In the genomic region with DNA sequence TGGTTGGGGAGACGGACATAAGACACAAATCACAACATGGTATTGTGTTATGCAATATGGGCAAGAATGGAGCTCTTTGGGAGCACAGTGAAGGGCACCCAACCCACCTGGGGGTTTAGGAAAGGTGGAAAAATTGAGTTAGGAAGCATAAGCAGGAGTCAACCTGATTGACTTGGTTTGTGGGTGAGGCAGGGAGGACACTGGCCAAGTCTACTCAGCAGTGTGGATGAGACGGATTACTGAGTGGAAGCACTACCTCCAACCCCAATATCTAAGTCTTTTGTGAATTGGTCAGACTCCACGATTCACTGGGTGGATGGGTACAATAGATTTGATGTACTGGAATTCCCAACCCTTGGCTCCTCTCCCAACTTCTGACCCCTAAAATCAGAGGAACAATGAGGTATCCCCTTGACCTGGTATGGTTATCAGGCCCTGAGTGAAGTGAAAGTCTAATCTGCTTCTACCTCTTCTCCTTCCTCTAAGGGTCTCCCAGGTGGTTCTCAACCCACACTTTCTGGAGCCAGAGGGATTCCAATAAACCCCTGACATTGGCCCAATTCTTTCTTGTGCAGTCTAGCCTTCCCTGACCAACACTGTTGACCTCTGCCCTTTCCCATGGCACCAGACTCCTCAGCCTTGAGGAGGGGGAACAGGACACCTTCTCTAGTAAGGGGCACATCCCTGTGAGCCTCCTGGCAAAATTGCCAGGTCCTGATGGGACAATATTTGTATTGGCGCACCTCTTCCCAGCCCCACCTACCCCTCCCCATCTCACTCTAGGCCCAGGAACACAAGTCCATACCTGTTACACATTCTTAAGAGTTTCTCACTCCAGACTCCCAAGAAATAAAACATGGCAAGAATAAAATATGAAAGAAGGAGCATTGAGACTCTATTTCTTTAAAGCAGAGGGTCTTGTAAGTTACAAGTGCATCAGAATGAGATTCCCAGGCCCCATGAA, we compare ENCODE assay signal across 14 cellular contexts. TPM values are rescaled to one million over a fixed set of nuclear protein-coding genes. Genes with fewer than 3 reads are reported as not detected.
A peak's percentile ranks its signal among the peaks of the same experiment; 100 is the strongest.
DNase-seq lines count a peak whose midpoint lies in the region; ATAC-seq and TF ChIP-seq lines count a peak whose summit lies in the region.
"Had no signal": no experiment of that assay in that cellular context is flagged by ENCODE, and none has a peak within 500 bp of the region (broad histone marks: within the 10 kb centered on the region; RNA-seq: fewer than 3 reads in every experiment).

No MANE protein-coding gene starts in this region.

- H3K36me3 Mint-ChIP-seq in H9 (ENCODE audit: insufficient read depth in 1 of 3, low read depth in 3 of 3) (peaks cover 18 to 28% (median 26%) of the 10 kb centered on the region in 3 experiments), MCF 10A (ENCODE audit: insufficient read depth, unreplicated experiment) (peaks cover 70% of the 10 kb centered on the region)

- H3K14ac ChIP-seq in H9 (ENCODE audit: insufficient read depth, low read length) = no peak overlapping the region

- H4K20me1 ChIP-seq in H9 (ENCODE audit: control insufficient read depth, insufficient read depth, insufficient read length) = no peaks in the 10 kb centered on the region

- peaks cover 12% of the 10 kb centered on the region for H3K23me2 ChIP-seq in H9 (ENCODE audit: insufficient read length, low read depth, low read length, poor library complexity, severe bottlenecking)

- peak overlapping the region in 2 of 3 experiments; percentile 4 to 13; a peak in 1 of 7 replicates for H3K27ac Mint-ChIP-seq in H9
- peak overlapping the region; percentile 93 for H3K27ac Mint-ChIP-seq in MCF 10A (ENCODE audit: low read depth, unreplicated experiment)
- H3K27ac Mint-ChIP-seq: nephron progenitor cell, T-helper 17 cell had no signal

- H3K27me3 Mint-ChIP-seq in H9 (ENCODE audit: low read depth) (peaks cover 27% of the 10 kb centered on the region), MCF 10A (ENCODE audit: insufficient read depth, unreplicated experiment) (peaks cover 20% of the 10 kb centered on the region)

- H4K5ac ChIP-seq in H9 (ENCODE audit: insufficient read length, low read depth, low read length) = no peak overlapping the region

- POLR2A ChIA-PET in MCF 10A (lab: Yijun Ruan, JAX) = interaction anchor here (0.6 to 15.2 kb wide), 14 partner anchors 9 to 293 kb away, joined by 3 to 626 read pairs (median 4); a partner anchor contains a TSS

- no peak overlapping the region for H4K8ac ChIP-seq in H9 (replicated peaks; ENCODE audit: insufficient read length, low read depth, low read length)

- DNase-seq in H9 (peak; percentile 64), MCF 10A (ENCODE audit: unreplicated experiment) (peak; percentile 60), mucosa of descending colon (no peak), SK-N-DZ (ENCODE audit: low spot score) (no peak), left ventricle myocardium superior (no peak), hippocampal formation (lab: John Stamatoyannopoulos, UW) (no peak), amygdala (lab: John Stamatoyannopoulos, UW) (no peak)
- DNase-seq: activated CD8-positive, alpha-beta memory T cell treated with anti-CD3 and anti-CD28 coated beads for 24 hours; Kasumi-1; left colon; NCI-H2029 treated with DMSO at 0.1 percent for 48 hours; nephron progenitor cell; T-helper 17 cell had no signal

- H3K4me2 ChIP-seq in H9 (ENCODE audit: insufficient read depth, insufficient read length, low read length) = no peak overlapping the region

- H2BK15ac ChIP-seq in H9 (ENCODE audit: low read depth, low read length) = no peak overlapping the region

- no peaks in the 10 kb centered on the region for H3K79me2 ChIP-seq in H9 (ENCODE audit: insufficient read depth, low read length)

- H2AK5ac ChIP-seq in H9 (ENCODE audit: insufficient read length, low read length) = no peak overlapping the region

- H3K4me1 Mint-ChIP-seq in H9 = peaks cover 31 to 34% of the 10 kb centered on the region in 2 experiments
- peaks cover 35% of the 10 kb centered on the region for H3K4me1 Mint-ChIP-seq in MCF 10A (ENCODE audit: insufficient read depth, unreplicated experiment)

- no peak overlapping the region for H3K4me3 Mint-ChIP-seq in H9
- no peak overlapping the region for H3K4me3 Mint-ChIP-seq in MCF 10A (ENCODE audit: unreplicated experiment)
- H3K4me3 Mint-ChIP-seq: nephron progenitor cell, T-helper 17 cell had no signal

- no peak overlapping the region for H3T11ph ChIP-seq in H9 (ENCODE audit: low read length)

- H3K36me3 ChIP-seq in mucosa of descending colon (ENCODE audit: low read depth) = no peaks in the 10 kb centered on the region

- H3K4me3 ChIP-seq in mucosa of descending colon = no peak overlapping the region

- H3K9ac ChIP-seq in H9 (ENCODE audit: extremely low read depth, insufficient read length, low read length) = no peak overlapping the region

- no peak overlapping the region for H2BK120ac ChIP-seq in H9 (ENCODE audit: low read depth, low read length, poor library complexity, severe bottlenecking)

- H3K4me1 ChIP-seq in H9 (ENCODE audit: insufficient read depth, low read length) (0 out of 2 replicates have a peak, but pooled peaks cover 1% of the 10 kb centered on the region), mucosa of descending colon (ENCODE audit: low read depth) (peaks cover 10% of the 10 kb centered on the region)

- WGBS in H9 (ENCODE audit: extremely low coverage, insufficient read length, low lambda C conversion rate) = no CpG with 5 or more reads among the region's 4 CpGs

- H3K9me3 ChIP-seq in H9 (ENCODE audit: control insufficient read depth, low read depth, low read length) (no peaks in the 10 kb centered on the region), mucosa of descending colon (no peaks in the 10 kb centered on the region)

- no peak overlapping the region for H3K18ac ChIP-seq in H9 (ENCODE audit: insufficient read length, low read depth, low read length)

- no peaks in the 10 kb centered on the region for H3K79me1 ChIP-seq in H9 (ENCODE audit: insufficient read depth, low read depth, low read length, poor library complexity, severe bottlenecking)

- TF ChIP-seq CTCF in 22Rv1 (IDR thresholded peaks at IDR 0.05) (no peak), H9 (conservative IDR thresholded peaks at IDR 0.05) (no peak), MCF 10A (IDR thresholded peaks at IDR 0.05; ENCODE audit: unreplicated experiment) (no peak), mucosa of descending colon (IDR thresholded peaks at IDR 0.05) (no peak)

- no peak overlapping the region for H3K56ac ChIP-seq in H9 (ENCODE audit: insufficient read length, low read depth, low read length)

- H4K91ac ChIP-seq in H9 (ENCODE audit: insufficient read length, low read depth, low read length) = no peak overlapping the region

- no peak overlapping the region for H3K4ac ChIP-seq in H9 (ENCODE audit: low read depth, low read length)

- no TSS peak for BruUV-seq in MCF 10A (replicated peaks; lab: Mats Ljungman, UMichigan)

- no peaks in the 10 kb centered on the region; the same call in 1 of the 2 replicates for H3K27me3 ChIP-seq in H9 (ENCODE audit: insufficient read depth, low read length)

- no peak overlapping the region for H2BK12ac ChIP-seq in H9 (ENCODE audit: insufficient read length, low read depth, low read length)

- H3K9me3 Mint-ChIP-seq in H9 (peaks cover 0 to 11% of the 10 kb centered on the region in 2 experiments; a peak in 2 of 5 replicates), MCF 10A (ENCODE audit: unreplicated experiment) (no peaks in the 10 kb centered on the region)
- H3K9me3 Mint-ChIP-seq: nephron progenitor cell had no signal

- H2BK5ac ChIP-seq in H9 (ENCODE audit: insufficient read length, low read length) = no peak overlapping the region

- H3K27ac ChIP-seq in 22Rv1 = peak overlapping the region; percentile 36
- H3K27ac ChIP-seq in H9 (ENCODE audit: insufficient read length, low read depth, low read length) = no peak overlapping the region

- peak; percentile 6 for ATAC-seq in mucosa of descending colon
- no peak for ATAC-seq in left ventricle myocardium superior
- ATAC-seq: left colon, T-helper 17 cell had no signal

- no peak overlapping the region for H2AFZ ChIP-seq in H9 (ENCODE audit: low read length)

- H3K23ac ChIP-seq in H9 (ENCODE audit: insufficient read length, low read depth, low read length) = no peak overlapping the region

- intact Hi-C loops in MCF 10A (cut with micrococcal nuclease) = no loop called here
- intact Hi-C loops in mucosa of descending colon (cut with DNase I, micrococcal nuclease) = no loop called here
- intact Hi-C loops in left ventricle myocardium superior (cut with micrococcal nuclease) = no loop called here

- CTCF ChIA-PET in MCF 10A (lab: Yijun Ruan, JAX) = interaction anchor here (0.5 to 4.2 kb wide), 5 partner anchors 20 to 77 kb away, joined by 3 to 37 read pairs (median 3); no protein-coding TSS in a partner anchor

- no peak overlapping the region for H2BK20ac ChIP-seq in H9 (ENCODE audit: low read depth, low read length, poor library complexity, severe bottlenecking)

RNA-seq across cellular contexts. Expression of a gene that starts 5.3 kb away (rescaled TPM):
- total RNA-seq in H9 (2021) (76.6 and 83.3 TPM in 2 replicates), MCF 10A (2022) (92.3 and 189 TPM in 2 replicates), mucosa of descending colon (10 to 100 TPM; 16.8 to 90.0 (median 23.5) TPM), left ventricle myocardium superior (6.4 TPM)
- polyA plus RNA-seq in SK-N-DZ (2014; cell fraction: cytosol; rRNA removed) = 1.2 and 3.4 TPM in 2 replicates
- 3.8 and 16.0 TPM in 2 replicates for polyA plus RNA-seq in SK-N-DZ (2014; cell fraction: nucleus; rRNA removed)

RNA-seq across cellular contexts. Expression of a gene that starts 31.7 kb away (rescaled TPM):
- total RNA-seq in H9 (2021) = 44.3 and 49.0 TPM in 2 replicates
- 0.77 and 0.81 TPM in 2 replicates for total RNA-seq in MCF 10A (2022)
- 10 to 100 TPM in 1 of 3 donors, 1 to 10 TPM in 2; 1.0 to 16.3 (median 2.7) TPM for total RNA-seq in mucosa of descending colon
- 51.3 and 58.0 TPM in 2 replicates for polyA plus RNA-seq in SK-N-DZ (2014; cell fraction: cytosol; rRNA removed)
- 89.2 and 92.7 TPM in 2 replicates for polyA plus RNA-seq in SK-N-DZ (2014; cell fraction: nucleus; rRNA removed)
- total RNA-seq in left ventricle myocardium superior = 6.3 TPM

Comparison
In these comparisons a context has a peak if more than half of its experiments do, and no peak if none do; other contexts are left out.
1. DNase-seq: peak in H9 (single experiment) and MCF 10A (single experiment); none in mucosa of descending colon (0 of 3), SK-N-DZ (single experiment), left ventricle myocardium superior (single experiment), hippocampal formation (0 of 2) and amygdala (0 of 56).